16 cellular contexts compared by ENCODE assay signal in the genomic region with DNA sequence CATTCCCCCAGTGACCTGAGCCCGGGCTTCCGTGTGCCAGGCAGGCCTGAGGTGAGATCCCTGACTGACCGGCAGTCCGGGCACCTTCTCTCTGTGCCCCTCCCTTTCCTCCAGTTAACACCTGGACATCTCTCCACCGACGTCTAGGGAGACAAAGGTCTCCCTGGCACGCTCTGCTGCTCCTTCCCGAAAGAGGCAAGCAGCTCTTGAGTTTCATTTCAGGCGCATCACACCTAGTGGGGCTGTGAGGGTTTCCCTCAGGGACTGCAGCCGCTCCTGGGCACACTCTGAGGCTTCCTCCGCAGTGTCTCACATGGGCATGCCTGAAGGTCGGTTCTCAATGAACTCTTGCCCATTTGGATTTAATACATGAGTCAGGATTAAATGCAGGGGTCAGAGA.
DNase-seq lines count a peak whose midpoint lies in the region; ATAC-seq and TF ChIP-seq lines count a peak whose summit lies in the region.
"Had no signal": no experiment of that assay in that cellular context is flagged by ENCODE, and none has a peak within 500 bp of the region (broad histone marks: within the 10 kb centered on the region; RNA-seq: fewer than 3 reads in every experiment).

No MANE protein-coding gene starts in this region.

- H3K4me2 ChIP-seq in osteoblast (ENCODE audit: insufficient read depth, low read length), result no peak overlapping the region
- H3K4me2 ChIP-seq: A549, GM23338 had no signal

- H3K36me3 ChIP-seq in osteoblast (ENCODE audit: insufficient read depth, low read length) (no peaks in the 10 kb centered on the region), left lung (no peaks in the 10 kb centered on the region)

- intact Hi-C loops in left lung (cut with DNase I), result no loop called here

- H2AFZ ChIP-seq in osteoblast (ENCODE audit: low read length), result no peak overlapping the region
- H2AFZ ChIP-seq: GM23338 had no signal

- H4K20me1 ChIP-seq in osteoblast (ENCODE audit: insufficient read depth, low read length), result peaks cover 3% of the 10 kb centered on the region

- TF ChIP-seq CTCF in osteoblast (IDR thresholded peaks at IDR 0.05; ENCODE audit: extremely low read depth, low read depth, low read length) (no peak), left lung (IDR thresholded peaks at IDR 0.05) (no peak)

- DNase-seq in NCI-H2107 treated with DMSO at 0.1 percent for 48 hours (lab: John Stamatoyannopoulos, UW; ENCODE audit: unreplicated experiment), result peak; percentile 5
- DNase-seq in NCI-H2107 (lab: John Stamatoyannopoulos, UW), result no peak
- DNase-seq in NCI-H187 (lab: John Stamatoyannopoulos, UW), result peak; percentile 31 to 79
- peak; percentile 4 for DNase-seq in NCI-H345 (lab: John Stamatoyannopoulos, UW)
- DNase-seq in osteoblast (ENCODE audit: insufficient read length, low spot score, missing footprints), result peak; percentile 17
- DNase-seq in kidney tubule cell (ENCODE audit: low spot score), result no peak
- no peak for DNase-seq in left lung
- DNase-seq: AML-193; Calu3; CD4-positive, alpha-beta T cell; HCEC 1CT had no signal

- H3K27ac ChIP-seq in osteoblast (ENCODE audit: low read depth, low read length) (no peak overlapping the region), left lung (no peak overlapping the region)
- H3K27ac ChIP-seq: 22Rv1, A549, C4-2B had no signal

- H3K9me3 ChIP-seq in osteoblast (ENCODE audit: low read depth, low read length) (no peaks in the 10 kb centered on the region), left lung (no peaks in the 10 kb centered on the region)
- H3K9me3 ChIP-seq: A549 had no signal

- no peak for ATAC-seq in GM18498 (IDR thresholded peaks at IDR 0.05; ENCODE audit: unreplicated experiment)
- ATAC-seq in left lung, result no peak
- ATAC-seq: A549 had no signal

- H3K4me1 ChIP-seq in osteoblast (ENCODE audit: insufficient read depth, low read length), result no peaks in the 10 kb centered on the region
- H3K4me1 ChIP-seq in left lung, result no peaks in the 10 kb centered on the region
- H3K4me1 ChIP-seq: A549 had no signal

- no peaks in the 10 kb centered on the region for H3K79me2 ChIP-seq in osteoblast (ENCODE audit: insufficient read depth, low read length)

- H3K27me3 ChIP-seq in osteoblast (ENCODE audit: insufficient read depth, low read length), result peaks cover 34% of the 10 kb centered on the region
- H3K27me3 ChIP-seq in left lung, result peaks cover 0 to 40% of the 10 kb centered on the region in 2 donors

- H3K4me3 ChIP-seq in osteoblast (ENCODE audit: insufficient read depth, low read length) (no peak overlapping the region), left lung (no peak overlapping the region)
- H3K4me3 ChIP-seq: A549, GM23338 had no signal

Comparison
In these comparisons a context has a peak if more than half of its experiments do, and no peak if none do; other contexts are left out.
1. DNase-seq: peak in NCI-H2107 treated with DMSO at 0.1 percent for 48 hours (single experiment), NCI-H187 (2 of 2), NCI-H345 (single experiment) and osteoblast (single experiment); none in NCI-H2107 (single experiment), kidney tubule cell (single experiment) and left lung (0 of 2).